In genomic region chr21:39518845-39519205, GRCh38 we compare ENCODE assay signal across 11 cellular contexts.
A peak's percentile ranks its signal among the peaks of the same experiment; 100 is the strongest.
DNase-seq lines count a peak whose midpoint lies in the region; TF ChIP-seq lines count a peak whose summit lies in the region.
"Had no signal": no experiment of that assay in that cellular context is flagged by ENCODE, and none has a peak within 500 bp of the region (broad histone marks: within the 10 kb centered on the region; RNA-seq: fewer than 3 reads in every experiment).

No MANE protein-coding gene starts in this region.

- DNase-seq in DMS79 treated with DMSO at 0.1 percent for 48 hours (lab: John Stamatoyannopoulos, UW) (peak; percentile 29), DMS79 (lab: John Stamatoyannopoulos, UW) (no peak), amniotic epithelial cell (ENCODE audit: low read depth) (peak; percentile 10), fibroblast of the aortic adventitia (ENCODE audit: low read depth) (peak; percentile 55), stromal cell of bone marrow (ENCODE audit: low read depth) (peak; percentile 8), posterior cingulate gyrus (no peak), GOT3 (lab: John Stamatoyannopoulos, UW) (no peak)
- no peak for DNase-seq in activated naive CD4-positive, alpha-beta T cell treated with anti-CD3 and anti-CD28 coated beads, Interleukin-2, amount 50 U/mL, for 16 hours

- TF ChIP-seq CTCF in fibroblast of the aortic adventitia (IDR thresholded peaks at IDR 0.05; ENCODE audit: insufficient read depth, low read length), result no peak

- intact Hi-C loops in posterior cingulate gyrus (cut with DNase I), result loop anchor here (1.0 kb wide), 1 partner anchor 197 kb away; no protein-coding TSS in a partner anchor

- no peak overlapping the region for H3K4me3 ChIP-seq in fibroblast of the aortic adventitia (ENCODE audit: low read depth, low read length)
- H3K4me3 ChIP-seq: body of pancreas, esophagus muscularis mucosa, transverse colon had no signal

Comparison
In these comparisons a context has a peak if more than half of its experiments do, and no peak if none do; other contexts are left out.
1. DNase-seq: peak in DMS79 treated with DMSO at 0.1 percent for 48 hours (single experiment), amniotic epithelial cell (single experiment), fibroblast of the aortic adventitia (single experiment) and stromal cell of bone marrow (single experiment); none in DMS79 (single experiment), posterior cingulate gyrus (0 of 10), GOT3 (single experiment) and activated naive CD4-positive, alpha-beta T cell treated with anti-CD3 and anti-CD28 coated beads, Interleukin-2, amount 50 U/mL, for 16 hours (single experiment).